In genomic region chr6:75376347-75377024, GRCh38 we compare ENCODE assay signal across 21 cellular contexts.
DNase-seq lines count a peak whose midpoint lies in the region; ATAC-seq and TF ChIP-seq lines count a peak whose summit lies in the region.
"Had no signal": no experiment of that assay in that cellular context is flagged by ENCODE, and none has a peak within 500 bp of the region (broad histone marks: within the 10 kb centered on the region; RNA-seq: fewer than 3 reads in every experiment).

No MANE protein-coding gene starts in this region.

- H3K36me3 Mint-ChIP-seq in natural killer cell treated with Interleukin-12 subunit alpha and Interleukin-12 subunit beta and Interleukin-15 and Interleukin-18, amount 100 ng/mL, for 72 hours: no peaks in the 10 kb centered on the region
- H3K36me3 Mint-ChIP-seq: activated CD4-positive, alpha-beta memory T cell treated with anti-CD3 and anti-CD28 coated beads for 36 hours had no signal

- no peak for TF ChIP-seq CTCF in brain microvascular endothelial cell (IDR thresholded peaks at IDR 0.05; ENCODE audit: low read depth, low read length, missing control alignments)
- TF ChIP-seq CTCF in transverse colon (IDR thresholded peaks at IDR 0.05): no peak

- no peak for ATAC-seq in natural killer cell treated with Interleukin-12 subunit alpha and Interleukin-12 subunit beta and Interleukin-15 and Interleukin-18, amount 100 ng/mL, for 72 hours
- no peak for ATAC-seq in HG03378 (IDR thresholded peaks at IDR 0.05; ENCODE audit: unreplicated experiment)
- ATAC-seq: naive thymus-derived CD4-positive, alpha-beta T cell had no signal

- H3K4ac ChIP-seq in mesenchymal stem cell (ENCODE audit: low read depth in 1 of 2, low read length in 2 of 2): no peak overlapping the region

- H2AK5ac ChIP-seq in mesenchymal stem cell (ENCODE audit: low read length, severe bottlenecking): no peak overlapping the region

- peaks cover 8% of the 10 kb centered on the region for H3K79me1 ChIP-seq in mesenchymal stem cell (replicated peaks; ENCODE audit: low read length, poor library complexity, severe bottlenecking)

- no peaks in the 10 kb centered on the region for H3K27me3 ChIP-seq in brain microvascular endothelial cell (replicated peaks)
- H3K27me3 ChIP-seq in mesenchymal stem cell (ENCODE audit: control insufficient read depth in 1 of 2, insufficient read depth in 1 of 2, low read length in 2 of 2): no peaks in the 10 kb centered on the region
- no peaks in the 10 kb centered on the region for H3K27me3 ChIP-seq in transverse colon
- H3K27me3 ChIP-seq: ascending aorta, BLaER1 had no signal

- WGBS in mesenchymal stem cell: 2% methylated on average over 2 of the region's 2 CpGs
- 42 to 51% methylated on average over 2 of the region's 2 CpGs for WGBS in transverse colon (ENCODE audit: low coverage in 1 of 2), 2 donors

- H3K36me3 ChIP-seq in brain microvascular endothelial cell (replicated peaks) (no peaks in the 10 kb centered on the region), mesenchymal stem cell (ENCODE audit: control insufficient read depth in 1 of 2, insufficient read depth in 2 of 2, low read depth in 1 of 2, low read length in 2 of 2) (no peaks in the 10 kb centered on the region), transverse colon (no peaks in the 10 kb centered on the region)
- H3K36me3 ChIP-seq: ascending aorta, BLaER1 had no signal

- peaks cover 10 to 19% of the 10 kb centered on the region in 2 donors for H3K27me3 Mint-ChIP-seq in natural killer cell treated with Interleukin-12 subunit alpha and Interleukin-12 subunit beta and Interleukin-15 and Interleukin-18, amount 100 ng/mL, for 72 hours
- H3K27me3 Mint-ChIP-seq: activated CD4-positive, alpha-beta memory T cell treated with anti-CD3 and anti-CD28 coated beads for 36 hours had no signal

- in situ Hi-C loops in brain microvascular endothelial cell (cut with HindIII; ENCODE audit: low pct_ligation_motif_present, low sequenced_read_pairs) (no loop called here), transverse colon (cut with MboI; ENCODE audit: low pct_ligation_motif_present in 1 of 4, low pct_unique_long_range_greater_than_20kb in 1 of 4, low sequenced_read_pairs in 3 of 4) (no loop called here)

- no peak overlapping the region for H3K4me3 Mint-ChIP-seq in natural killer cell treated with Interleukin-12 subunit alpha and Interleukin-12 subunit beta and Interleukin-15 and Interleukin-18, amount 100 ng/mL, for 72 hours
- H3K4me3 Mint-ChIP-seq: activated CD4-positive, alpha-beta memory T cell treated with anti-CD3 and anti-CD28 coated beads for 36 hours; activated T-helper 1 cell treated with anti-CD3 and anti-CD28 coated beads, Interleukin-12 subunit alpha, Interleukin-12 subunit beta, Interleukin-2, Interleukin-4 antibody, amounts not matched to agents 30 ng/mL and 10 ng/mL and 1 ng/mL, durations not matched to agents 14 hours and 24 hours and 36 hours; naive thymus-derived CD4-positive, alpha-beta T cell had no signal

- TF ChIP-seq EP300 in transverse colon (IDR thresholded peaks at IDR 0.05; ENCODE audit: low read depth): no peak

- no peak overlapping the region for H2AFZ ChIP-seq in mesenchymal stem cell (ENCODE audit: low read depth, low read length)

- H3K9me3 ChIP-seq in mesenchymal stem cell (ENCODE audit: control insufficient read depth, low read length) (no peaks in the 10 kb centered on the region), transverse colon (no peaks in the 10 kb centered on the region)
- H3K9me3 ChIP-seq: ascending aorta, BLaER1 had no signal

- no peak overlapping the region for H3K14ac ChIP-seq in mesenchymal stem cell (ENCODE audit: low read length in 2 of 2)

- no peaks in the 10 kb centered on the region for H3K4me1 Mint-ChIP-seq in natural killer cell treated with Interleukin-12 subunit alpha and Interleukin-12 subunit beta and Interleukin-15 and Interleukin-18, amount 100 ng/mL, for 72 hours (ENCODE audit: low read depth in 2 of 2)
- H3K4me1 Mint-ChIP-seq: naive thymus-derived CD4-positive, alpha-beta T cell had no signal

- no peak overlapping the region for H3K27ac Mint-ChIP-seq in natural killer cell treated with Interleukin-12 subunit alpha and Interleukin-12 subunit beta and Interleukin-15 and Interleukin-18, amount 100 ng/mL, for 72 hours
- H3K27ac Mint-ChIP-seq: activated CD4-positive, alpha-beta memory T cell treated with anti-CD3 and anti-CD28 coated beads for 36 hours; activated T-helper 1 cell treated with anti-CD3 and anti-CD28 coated beads, Interleukin-12 subunit alpha, Interleukin-12 subunit beta, Interleukin-2, Interleukin-4 antibody, amounts not matched to agents 30 ng/mL and 10 ng/mL and 1 ng/mL, durations not matched to agents 14 hours and 24 hours and 36 hours; naive thymus-derived CD4-positive, alpha-beta T cell had no signal

- H3K9me3 Mint-ChIP-seq in natural killer cell treated with Interleukin-12 subunit alpha and Interleukin-12 subunit beta and Interleukin-15 and Interleukin-18, amount 100 ng/mL, for 72 hours: peaks cover 3% of the 10 kb centered on the region
- H3K9me3 Mint-ChIP-seq: activated CD4-positive, alpha-beta memory T cell treated with anti-CD3 and anti-CD28 coated beads for 36 hours; activated T-helper 1 cell treated with anti-CD3 and anti-CD28 coated beads, Interleukin-12 subunit alpha, Interleukin-12 subunit beta, Interleukin-2, Interleukin-4 antibody, amounts not matched to agents 30 ng/mL and 10 ng/mL and 1 ng/mL, durations not matched to agents 14 hours and 24 hours and 36 hours had no signal

- peak overlapping the region; percentile 47 for H3K27ac ChIP-seq in brain microvascular endothelial cell
- peak overlapping the region; percentile 34 for H3K27ac ChIP-seq in mesenchymal stem cell (ENCODE audit: low read length, poor library complexity, severe bottlenecking)
- H3K27ac ChIP-seq in transverse colon: no peak overlapping the region
- H3K27ac ChIP-seq: ascending aorta, BLaER1, KMS-11 had no signal

- H3K9ac ChIP-seq in mesenchymal stem cell (ENCODE audit: low read length): no peak overlapping the region
- H3K9ac ChIP-seq: BLaER1, KMS-11 had no signal

- H3K4me2 ChIP-seq in mesenchymal stem cell (ENCODE audit: low read length, poor library complexity, severe bottlenecking): no peak overlapping the region
- H3K4me2 ChIP-seq: BLaER1, KMS-11 had no signal

- no peak overlapping the region for H3K18ac ChIP-seq in mesenchymal stem cell (ENCODE audit: low read depth in 1 of 2, low read length in 2 of 2)

- H2BK15ac ChIP-seq in mesenchymal stem cell (ENCODE audit: low read depth, poor library complexity, severe bottlenecking): no peak overlapping the region

- intact Hi-C loops in transverse colon (cut with DNase I; ENCODE audit: low total_unique reads): no loop called here

- H3K23ac ChIP-seq in mesenchymal stem cell (ENCODE audit: low read length in 2 of 2): no peak overlapping the region

- H3K4me3 ChIP-seq in brain microvascular endothelial cell (ENCODE audit: low read depth, low read length): no peak overlapping the region
- H3K4me3 ChIP-seq in mesenchymal stem cell (ENCODE audit: insufficient read depth in 1 of 2, low read depth in 1 of 2, low read length in 2 of 2): no peak overlapping the region
- H3K4me3 ChIP-seq in transverse colon: no peak overlapping the region
- H3K4me3 ChIP-seq: ascending aorta, BLaER1 had no signal

- DNase-seq in ELR (ENCODE audit: low read depth) (peak; percentile 83), M059J (ENCODE audit: low read depth) (peak; percentile 83), brain microvascular endothelial cell (peak; percentile 62), mesenchymal stem cell (peak; percentile 41), transverse colon (no peak), erythroblast (lab: John Stamatoyannopoulos, UW) (no peak)
- no peak for DNase-seq in natural killer cell treated with Interleukin-12 subunit alpha and Interleukin-12 subunit beta and Interleukin-15 and Interleukin-18, amount 100 ng/mL, for 72 hours (ENCODE audit: low spot score)
- DNase-seq: activated CD4-positive, alpha-beta memory T cell treated with anti-CD3 and anti-CD28 coated beads for 36 hours; DMS79 treated with DMSO at 0.1 percent for 48 hours; effector memory CD4-positive, alpha-beta T cell; left cardiac atrium; naive thymus-derived CD4-positive, alpha-beta T cell; NCI-H1436 treated with DMSO at 0.1 percent for 48 hours; NCI-H526 treated with DMSO at 0.1 percent for 48 hours; retina; RPMI8226 had no signal

- H2BK5ac ChIP-seq in mesenchymal stem cell (ENCODE audit: low read depth, low read length, poor library complexity, severe bottlenecking): no peak overlapping the region

- H2BK12ac ChIP-seq in mesenchymal stem cell (ENCODE audit: low read length in 2 of 2): peak overlapping the region in 1 of 2 experiments; percentile 28

- no peak overlapping the region for H2BK120ac ChIP-seq in mesenchymal stem cell (ENCODE audit: low read depth, low read length)

- peaks cover 3% of the 10 kb centered on the region for H3K4me1 ChIP-seq in mesenchymal stem cell (ENCODE audit: control insufficient read depth, insufficient read depth, low read depth, low read length)
- H3K4me1 ChIP-seq in transverse colon: peaks cover 0 to 4% (median 0%) of the 10 kb centered on the region in 4 donors
- H3K4me1 ChIP-seq: BLaER1 had no signal

- no peak overlapping the region for H4K91ac ChIP-seq in mesenchymal stem cell (ENCODE audit: low read length)

- TF ChIP-seq POLR2A in transverse colon (IDR thresholded peaks at IDR 0.05): no peak
- no peak for TF ChIP-seq POLR2A in erythroblast (IDR thresholded peaks at IDR 0.05; ENCODE audit: low read length)

- H4K8ac ChIP-seq in mesenchymal stem cell (ENCODE audit: low read length): no peak overlapping the region

Comparison
In these comparisons a context has a peak if more than half of its experiments do, and no peak if none do; other contexts are left out.
1. DNase-seq: peak in ELR (single experiment), M059J (single experiment), brain microvascular endothelial cell (single experiment) and mesenchymal stem cell (single experiment); none in natural killer cell treated with Interleukin-12 subunit alpha and Interleukin-12 subunit beta and Interleukin-15 and Interleukin-18, amount 100 ng/mL, for 72 hours (single experiment), transverse colon (single experiment) and erythroblast (0 of 2).
2. H3K27ac ChIP-seq: peak in brain microvascular endothelial cell (single experiment) and mesenchymal stem cell (single experiment); none in transverse colon (0 of 4).